Comparison of ENCODE assay signal across 18 cellular contexts in genomic region chr2:121455438-121455837, GRCh38.
"Had no signal": no experiment of that assay in that cellular context is flagged by ENCODE, and none has a peak within 500 bp of the region (broad histone marks: within the 10 kb centered on the region; RNA-seq: fewer than 3 reads in every experiment).

No MANE protein-coding gene starts in this region.

- DNase-seq: dermis blood vessel endothelial cell; effector memory CD4-positive, alpha-beta T cell; foreskin fibroblast; gastrocnemius medialis; heart left ventricle; hippocampal formation; left cardiac atrium; left lung; naive thymus-derived CD8-positive, alpha-beta T cell; nephron progenitor cell; nucleus accumbens; stimulated activated CD4-positive, alpha-beta T cell treated with anti-CD3 and anti-CD28 coated beads, Interleukin-12 subunit alpha, Interleukin-12 subunit beta, amount 100 ng/mL, for 4 hours; stimulated activated CD4-positive, alpha-beta T cell treated with anti-CD3 and anti-CD28 coated beads, Interleukin-1b, Interleukin-23, amount 100 ng/mL, for 48 hours; stimulated activated CD4-positive, alpha-beta T cell treated with anti-CD3 and anti-CD28 coated beads, Interleukin-4, amount 100 ng/mL, for 1 hour; stimulated activated CD8-positive, alpha-beta memory T cell treated with anti-CD3 and anti-CD28 coated beads, Interleukin-4, amount 100 ng/mL, for 48 hours; stimulated activated naive CD4-positive, alpha-beta T cell treated with Interleukin-2 at 50 U/mL for 16 hours; upper lobe of right lung; uterus had no signal

- H3K9me3 Mint-ChIP-seq: naive thymus-derived CD8-positive, alpha-beta T cell; nephron progenitor cell had no signal

- H3K27ac Mint-ChIP-seq: nephron progenitor cell had no signal

- H3K4me3 Mint-ChIP-seq: naive thymus-derived CD8-positive, alpha-beta T cell; nephron progenitor cell had no signal

- H3K27me3 Mint-ChIP-seq: naive thymus-derived CD8-positive, alpha-beta T cell had no signal

- ATAC-seq: gastrocnemius medialis; heart left ventricle; left cardiac atrium; left lung; naive thymus-derived CD8-positive, alpha-beta T cell; upper lobe of right lung had no signal
